Comparison of ENCODE assay signal across 10 cellular contexts in the genomic region with DNA sequence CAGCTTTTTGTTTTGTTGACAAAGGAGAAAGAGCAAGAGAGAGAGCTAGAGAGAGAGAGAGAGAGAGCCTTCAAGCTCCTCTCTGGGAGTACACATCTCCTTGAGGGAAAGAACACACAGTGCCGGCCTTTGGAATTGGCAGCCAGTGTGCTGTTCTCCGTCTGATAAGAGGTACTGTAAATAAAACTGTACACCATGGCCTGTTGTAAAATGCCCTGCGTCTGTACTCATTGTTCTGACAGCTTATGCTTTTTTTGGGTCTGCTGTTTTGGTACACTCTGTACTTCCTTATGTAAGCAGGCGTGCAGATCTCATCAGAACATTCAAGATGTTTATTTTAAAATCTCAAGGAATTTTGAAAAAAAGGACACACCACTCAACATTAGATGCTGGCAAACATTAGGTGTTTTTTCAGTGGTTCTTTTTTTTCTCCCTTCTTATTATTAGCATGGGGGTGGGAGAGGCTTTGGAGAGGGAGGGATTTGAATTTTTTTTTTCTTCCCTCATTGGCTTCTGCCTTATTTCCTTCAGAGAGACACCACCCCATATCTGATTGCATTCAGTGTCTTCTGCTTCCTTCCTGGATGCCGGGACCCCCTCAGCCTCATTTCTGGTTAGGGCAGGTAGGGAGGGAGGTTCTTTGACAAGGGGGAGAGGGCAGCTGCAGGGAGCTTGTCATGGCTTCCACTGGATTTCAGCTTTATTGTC.
DNase-seq lines count a peak whose midpoint lies in the region; ATAC-seq and TF ChIP-seq lines count a peak whose summit lies in the region.
"Had no signal": no experiment of that assay in that cellular context is flagged by ENCODE, and none has a peak within 500 bp of the region (broad histone marks: within the 10 kb centered on the region; RNA-seq: fewer than 3 reads in every experiment).

No MANE protein-coding gene starts in this region.

- DNase-seq in NCI-H69 (lab: John Stamatoyannopoulos, UW), result peak; percentile 41
- DNase-seq in fibroblast of gingiva (ENCODE audit: low read depth), result peak; percentile 100
- DNase-seq in neural progenitor cell (ENCODE audit: low spot score), result no peak
- DNase-seq in NOMO-1 treated with dmso at 0.1 percent for 144 hours (lab: John Stamatoyannopoulos, UW; ENCODE audit: unreplicated experiment), result no peak
- no peak for DNase-seq in BE2C
- DNase-seq in activated T-helper 2 cell treated with anti-CD3 and anti-CD28 coated beads, Interferon-gamma antibody, Interleukin-2, Interleukin-4, amounts not matched to agents 10 μg/mL and 5 μg/mL and 100 μg/mL, durations not matched to agents 14 hours and 24 hours and 36 hours (ENCODE audit: low spot score), result no peak
- DNase-seq: foreskin keratinocyte had no signal

- H3K36me3 ChIP-seq in BLaER1, result no peaks in the 10 kb centered on the region
- no peaks in the 10 kb centered on the region for H3K36me3 ChIP-seq in neural progenitor cell
- no peaks in the 10 kb centered on the region for H3K36me3 ChIP-seq in BE2C

- TF ChIP-seq CTCF in neural progenitor cell (IDR thresholded peaks at IDR 0.05), result no peak
- TF ChIP-seq CTCF in BE2C (IDR thresholded peaks at IDR 0.05; ENCODE audit: low read depth, low read length), result no peak

- H3K9me3 Mint-ChIP-seq in neural progenitor cell, result no peaks in the 10 kb centered on the region
- H3K9me3 Mint-ChIP-seq in activated T-helper 2 cell treated with anti-CD3 and anti-CD28 coated beads, Interferon-gamma antibody, Interleukin-2, Interleukin-4, amounts not matched to agents 10 μg/mL and 5 μg/mL and 100 μg/mL, durations not matched to agents 14 hours and 24 hours and 36 hours, result no peaks in the 10 kb centered on the region

- H3K4me1 Mint-ChIP-seq in neural progenitor cell, result peaks cover 57% of the 10 kb centered on the region
- H3K4me1 Mint-ChIP-seq in activated T-helper 2 cell treated with anti-CD3 and anti-CD28 coated beads, Interferon-gamma antibody, Interleukin-2, Interleukin-4, amounts not matched to agents 10 μg/mL and 5 μg/mL and 100 μg/mL, durations not matched to agents 14 hours and 24 hours and 36 hours (ENCODE audit: low read depth), result peaks cover 64% of the 10 kb centered on the region

- H3K79me2 ChIP-seq in neural progenitor cell (ENCODE audit: low read depth), result peaks cover 11% of the 10 kb centered on the region

- intact Hi-C loops in activated T-helper 2 cell treated with anti-CD3 and anti-CD28 coated beads, Interferon-gamma antibody, Interleukin-2, Interleukin-4, amounts not matched to agents 10 μg/mL and 5 μg/mL and 100 μg/mL, durations not matched to agents 14 hours and 24 hours and 36 hours (cut with micrococcal nuclease), result no loop called here

- H3K36me3 Mint-ChIP-seq in neural progenitor cell, result peaks cover 13% of the 10 kb centered on the region
- no peaks in the 10 kb centered on the region for H3K36me3 Mint-ChIP-seq in activated T-helper 2 cell treated with anti-CD3 and anti-CD28 coated beads, Interferon-gamma antibody, Interleukin-2, Interleukin-4, amounts not matched to agents 10 μg/mL and 5 μg/mL and 100 μg/mL, durations not matched to agents 14 hours and 24 hours and 36 hours (ENCODE audit: low read depth)

- no peaks in the 10 kb centered on the region for H4K20me1 ChIP-seq in BLaER1
- peaks cover 28% of the 10 kb centered on the region for H4K20me1 ChIP-seq in neural progenitor cell (ENCODE audit: low read depth)

- H3K4me2 ChIP-seq in BLaER1, result peak overlapping the region; percentile 37
- peak overlapping the region; percentile 4 for H3K4me2 ChIP-seq in neural progenitor cell

- no peaks in the 10 kb centered on the region for H3K27me3 ChIP-seq in BLaER1
- H3K27me3 ChIP-seq in neural progenitor cell, result no peaks in the 10 kb centered on the region
- peaks cover 36% of the 10 kb centered on the region for H3K27me3 ChIP-seq in BE2C

- H3F3A ChIP-seq in neural progenitor cell (ENCODE audit: low read depth), result no peaks in the 10 kb centered on the region

- H3K4me3 Mint-ChIP-seq in neural progenitor cell, result no peak overlapping the region
- H3K4me3 Mint-ChIP-seq in activated T-helper 2 cell treated with anti-CD3 and anti-CD28 coated beads, Interferon-gamma antibody, Interleukin-2, Interleukin-4, amounts not matched to agents 10 μg/mL and 5 μg/mL and 100 μg/mL, durations not matched to agents 14 hours and 24 hours and 36 hours (ENCODE audit: low read depth), result no peak overlapping the region

- H3K4me3 ChIP-seq in BLaER1 (no peak overlapping the region), neural progenitor cell (no peak overlapping the region), BE2C (ENCODE audit: low read depth, low read length) (no peak overlapping the region)
- H3K4me3 ChIP-seq: SK-N-MC had no signal

- peaks cover 34% of the 10 kb centered on the region for H3K4me1 ChIP-seq in BLaER1
- H3K4me1 ChIP-seq in neural progenitor cell, result peaks cover 37% of the 10 kb centered on the region
- H3K4me1 ChIP-seq in BE2C, result no peaks in the 10 kb centered on the region
- H3K4me1 ChIP-seq: foreskin keratinocyte had no signal

- H3K9ac ChIP-seq in BLaER1 (no peak overlapping the region), neural progenitor cell (no peak overlapping the region)

- H3K27ac Mint-ChIP-seq in neural progenitor cell, result peak overlapping the region; percentile 51
- no peak overlapping the region for H3K27ac Mint-ChIP-seq in activated T-helper 2 cell treated with anti-CD3 and anti-CD28 coated beads, Interferon-gamma antibody, Interleukin-2, Interleukin-4, amounts not matched to agents 10 μg/mL and 5 μg/mL and 100 μg/mL, durations not matched to agents 14 hours and 24 hours and 36 hours

- no peak overlapping the region for H2AFZ ChIP-seq in neural progenitor cell (replicated peaks)

- H3K27me3 Mint-ChIP-seq in neural progenitor cell (ENCODE audit: insufficient read depth, low read depth), result peaks cover 7% of the 10 kb centered on the region
- no peaks in the 10 kb centered on the region for H3K27me3 Mint-ChIP-seq in activated T-helper 2 cell treated with anti-CD3 and anti-CD28 coated beads, Interferon-gamma antibody, Interleukin-2, Interleukin-4, amounts not matched to agents 10 μg/mL and 5 μg/mL and 100 μg/mL, durations not matched to agents 14 hours and 24 hours and 36 hours (ENCODE audit: low read depth)

- no peaks in the 10 kb centered on the region for H3K9me3 ChIP-seq in BLaER1
- H3K9me3 ChIP-seq in neural progenitor cell (ENCODE audit: low read depth), result no peaks in the 10 kb centered on the region
- H3K9me3 ChIP-seq in BE2C, result no peaks in the 10 kb centered on the region

- ATAC-seq in HG03354 (IDR thresholded peaks at IDR 0.05; ENCODE audit: poor library complexity, severe bottlenecking, unreplicated experiment), result no peak

- H3K27ac ChIP-seq in BLaER1 (no peak overlapping the region), neural progenitor cell (no peak overlapping the region)
- H3K27ac ChIP-seq: foreskin keratinocyte, SK-N-MC had no signal

Comparison
In these comparisons a context has a peak if more than half of its experiments do, and no peak if none do; other contexts are left out.
1. DNase-seq: peak in NCI-H69 (single experiment) and fibroblast of gingiva (single experiment); none in neural progenitor cell (single experiment), NOMO-1 treated with dmso at 0.1 percent for 144 hours (single experiment), BE2C (single experiment) and activated T-helper 2 cell treated with anti-CD3 and anti-CD28 coated beads, Interferon-gamma antibody, Interleukin-2, Interleukin-4, amounts not matched to agents 10 μg/mL and 5 μg/mL and 100 μg/mL, durations not matched to agents 14 hours and 24 hours and 36 hours (single experiment).